In the genomic region with DNA sequence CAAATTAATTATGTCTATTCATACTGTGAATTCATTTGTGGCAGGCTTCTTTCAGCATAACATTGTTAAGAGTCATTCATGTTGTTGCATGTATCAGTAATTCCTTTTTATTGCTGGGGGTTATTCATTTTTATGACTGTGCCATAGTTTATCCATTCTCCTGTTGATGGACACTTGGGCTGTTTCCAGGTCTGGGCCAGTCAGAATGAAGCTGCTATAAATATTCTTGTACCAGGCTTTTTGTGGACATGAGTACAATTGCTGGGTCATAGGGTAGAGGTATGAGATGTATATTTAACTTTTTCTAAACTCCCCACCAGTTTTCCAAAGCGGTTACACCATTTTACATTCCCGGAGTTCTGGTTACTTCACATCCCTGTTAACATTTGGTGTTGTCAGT, we compare ENCODE assay signal across 17 cellular contexts. TPM values are rescaled to one million over a fixed set of nuclear protein-coding genes. Genes with fewer than 3 reads are reported as not detected.
"Had no signal": no experiment of that assay in that cellular context is flagged by ENCODE, and none has a peak within 500 bp of the region (broad histone marks: within the 10 kb centered on the region; RNA-seq: fewer than 3 reads in every experiment).

No MANE protein-coding gene starts in this region.

- H3K4me1 ChIP-seq: thyroid gland had no signal

- H3K27ac ChIP-seq: ovary, thyroid gland had no signal

- H3K9me3 ChIP-seq: ovary, thyroid gland had no signal

- FAIRE-seq: colon, urothelium cell line had no signal

- H3K36me3 ChIP-seq: ovary had no signal

- H3K27me3 ChIP-seq: ovary, thyroid gland had no signal

- H3K4me3 ChIP-seq: ovary, thyroid gland had no signal

- ATAC-seq: naive thymus-derived CD4-positive, alpha-beta T cell; stimulated activated effector memory CD8-positive, alpha-beta T cell treated with anti-CD3 and anti-CD28 coated beads, Interleukin-12 subunit alpha, Interleukin-12 subunit beta, amount 100 ng/mL, for 72 hours had no signal

- DNase-seq: activated CD4-positive, alpha-beta T cell treated with anti-CD3 and anti-CD28 coated beads, Interleukin-2, amount 50 U/mL, for 1 hour; activated CD8-positive, alpha-beta memory T cell treated with anti-CD3 and anti-CD28 coated beads for 24 hours; activated effector memory CD4-positive, alpha-beta T cell treated with Interleukin-2 at 50 U/mL for 16 hours; activated naive CD4-positive, alpha-beta T cell treated with anti-CD3 and anti-CD28 coated beads, Interleukin-2, amount 50 U/mL, for 16 hours; caudate nucleus; foreskin melanocyte; head of caudate nucleus; left cardiac atrium; midbrain; naive thymus-derived CD4-positive, alpha-beta T cell; ovary; SW 1271; thyroid gland had no signal

RNA-seq across cellular contexts. Expression of gene RNF183, which starts 14.1 kb away (rescaled TPM):
- total RNA-seq: left cardiac atrium; lung microvascular endothelial cell; naive thymus-derived CD4-positive, alpha-beta T cell; thyroid gland had no signal
- polyA plus RNA-seq: naive thymus-derived CD4-positive, alpha-beta T cell had no signal
